25 cellular contexts compared by ENCODE assay signal in the genomic region with DNA sequence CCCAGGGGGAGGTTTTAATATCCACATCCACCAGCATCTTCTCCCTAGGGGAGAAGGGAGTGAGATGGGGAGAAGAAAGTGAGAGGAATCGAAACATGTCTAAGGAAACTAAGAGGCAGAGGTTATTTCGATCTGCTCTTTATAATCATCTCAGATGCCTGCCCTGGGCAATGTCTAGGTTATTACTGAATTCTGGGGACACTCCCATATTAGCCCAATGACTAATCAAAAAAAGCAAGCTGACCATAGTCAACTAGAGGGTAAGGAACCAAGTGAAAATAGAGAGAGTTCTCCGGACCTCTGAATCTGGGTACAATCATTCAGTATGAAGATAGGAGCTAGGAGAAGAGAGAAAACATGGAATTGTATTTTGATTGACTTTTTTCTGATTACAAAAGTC.
"Had no signal": no experiment of that assay in that cellular context is flagged by ENCODE, and none has a peak within 500 bp of the region (broad histone marks: within the 10 kb centered on the region; RNA-seq: fewer than 3 reads in every experiment).

No MANE protein-coding gene starts in this region.

- H3K9me3 ChIP-seq: heart left ventricle, neutrophil, right lobe of liver, tibial artery had no signal

- ATAC-seq: esophagus mucosa; foreskin keratinocyte; heart left ventricle; left colon; natural killer cell treated with Interleukin-12 subunit alpha and Interleukin-12 subunit beta and Interleukin-15 and Interleukin-18, amount 100 ng/mL, for 72 hours; right lobe of liver; stimulated activated naive CD8-positive, alpha-beta T cell treated with anti-CD3 and anti-CD28 coated beads, Interleukin-15, amount 100 ng/mL, for 72 hours had no signal

- H3K4me3 ChIP-seq: heart left ventricle, right lobe of liver, tibial artery had no signal

- H3K27ac Mint-ChIP-seq: activated naive CD4-positive, alpha-beta T cell treated with anti-CD3 and anti-CD28 coated beads for 36 hours; endodermal cell; natural killer cell treated with Interleukin-12 subunit alpha and Interleukin-12 subunit beta and Interleukin-15 and Interleukin-18, amount 100 ng/mL, for 72 hours; stimulated activated naive CD8-positive, alpha-beta T cell treated with anti-CD3 and anti-CD28 coated beads, Interleukin-15, amount 100 ng/mL, for 72 hours; T-helper 2 cell treated with Interferon-gamma antibody and Interleukin-4, amounts not matched to agents 5 μg/mL and 100 μg/mL, for 36 hours had no signal

- H3K36me3 Mint-ChIP-seq: immature natural killer cell; natural killer cell treated with Interleukin-12 subunit alpha and Interleukin-12 subunit beta and Interleukin-15 and Interleukin-18, amount 100 ng/mL, for 72 hours had no signal

- H3K4me1 ChIP-seq: foreskin keratinocyte had no signal

- H3K27me3 ChIP-seq: brain microvascular endothelial cell, heart left ventricle, neutrophil, right lobe of liver, tibial artery had no signal

- H3K36me3 ChIP-seq: brain microvascular endothelial cell, heart left ventricle, neutrophil, right lobe of liver, tibial artery had no signal

- H3K4me3 Mint-ChIP-seq: activated naive CD4-positive, alpha-beta T cell treated with anti-CD3 and anti-CD28 coated beads for 36 hours; endodermal cell; immature natural killer cell; natural killer cell treated with Interleukin-12 subunit alpha and Interleukin-12 subunit beta and Interleukin-15 and Interleukin-18, amount 100 ng/mL, for 72 hours; stimulated activated naive CD8-positive, alpha-beta T cell treated with anti-CD3 and anti-CD28 coated beads, Interleukin-15, amount 100 ng/mL, for 72 hours; T-helper 2 cell treated with Interferon-gamma antibody and Interleukin-4, amounts not matched to agents 5 μg/mL and 100 μg/mL, for 36 hours had no signal

- H3K4me1 Mint-ChIP-seq: endodermal cell had no signal

- H3K27me3 Mint-ChIP-seq: stimulated activated naive CD8-positive, alpha-beta T cell treated with anti-CD3 and anti-CD28 coated beads, Interleukin-15, amount 100 ng/mL, for 72 hours had no signal

- H3K9me3 Mint-ChIP-seq: activated naive CD4-positive, alpha-beta T cell treated with anti-CD3 and anti-CD28 coated beads for 36 hours; endodermal cell; immature natural killer cell; natural killer cell treated with Interleukin-12 subunit alpha and Interleukin-12 subunit beta and Interleukin-15 and Interleukin-18, amount 100 ng/mL, for 72 hours; stimulated activated naive CD8-positive, alpha-beta T cell treated with anti-CD3 and anti-CD28 coated beads, Interleukin-15, amount 100 ng/mL, for 72 hours; T-helper 2 cell treated with Interferon-gamma antibody and Interleukin-4, amounts not matched to agents 5 μg/mL and 100 μg/mL, for 36 hours had no signal

- DNase-seq: activated CD4-positive, alpha-beta T cell treated with anti-CD3 and anti-CD28 coated beads for 4 hours; activated CD4-positive, alpha-beta T cell treated with anti-CD3 and anti-CD28 coated beads, Interleukin-2, amount 50 U/mL, for 4 hours; activated effector memory CD4-positive, alpha-beta T cell treated with anti-CD3 and anti-CD28 coated beads, Interleukin-2, amount 50 U/mL, for 16 hours; activated naive CD4-positive, alpha-beta T cell treated with anti-CD3 and anti-CD28 coated beads for 36 hours; activated T-cell treated with anti-CD3 and anti-CD28 coated beads for 4 hours; amniotic stem cell; brain microvascular endothelial cell; foreskin keratinocyte; heart left ventricle; hypothalamus; immature natural killer cell; kidney; left colon; right lobe of liver; stimulated activated CD4-positive, alpha-beta T cell treated with anti-CD3 and anti-CD28 coated beads, Interleukin-12 subunit alpha, Interleukin-12 subunit beta, amount 100 ng/mL, for 4 hours; stimulated activated CD4-positive, alpha-beta T cell treated with anti-CD3 and anti-CD28 coated beads, Interleukin-4, amount 100 ng/mL, for 1 hour; stimulated activated naive CD8-positive, alpha-beta T cell treated with anti-CD3 and anti-CD28 coated beads, Interleukin-15, amount 100 ng/mL, for 72 hours; substantia nigra; tibial artery had no signal

- FAIRE-seq: astrocyte, kidney had no signal

- H3K27ac ChIP-seq: brain microvascular endothelial cell, foreskin keratinocyte, heart left ventricle, neutrophil, right lobe of liver, tibial artery had no signal
